Comparison of ENCODE assay signal across 15 cellular contexts in genomic region chr4:59936566-59936965, GRCh38.
DNase-seq lines count a peak whose midpoint lies in the region; ATAC-seq and TF ChIP-seq lines count a peak whose summit lies in the region.
"Had no signal": no experiment of that assay in that cellular context is flagged by ENCODE, and none has a peak within 500 bp of the region (broad histone marks: within the 10 kb centered on the region; RNA-seq: fewer than 3 reads in every experiment).

No MANE protein-coding gene starts in this region.

- DNase-seq in D341Med (ENCODE audit: low spot score) (peak; percentile 31), NCI-H1092 (lab: John Stamatoyannopoulos, UW) (peak; percentile 82), NCI-H1930 (lab: John Stamatoyannopoulos, UW) (peak; percentile 14 to 34), NCI-H748 treated with DMSO at 0.1 percent for 48 hours (lab: John Stamatoyannopoulos, UW) (peak; percentile 66), ascending aorta (ENCODE audit: low spot score in 2 of 2) (no peak), GM10248 (ENCODE audit: extremely low spot score) (no peak)
- DNase-seq: AML-193; MG63; NCI-H187; NCI-H446 treated with DMSO at 0.1 percent for 48 hours; NK-92 treated with Interleukin-12 subunit alpha and Interleukin-12 subunit beta, amount 100 ng/mL, for 24 hours; SK-N-SH had no signal

- CTCF ChIA-PET in GM10248 (lab: Yijun Ruan, JAX), result interaction anchor here (0.7 to 1.1 kb wide), 2 partner anchors 13 to 16 kb away, joined by 3 read pairs; no protein-coding TSS in a partner anchor

- TF ChIP-seq CTCF in ascending aorta (IDR thresholded peaks at IDR 0.05) (no peak), GM10248 (IDR thresholded peaks at IDR 0.05; ENCODE audit: control extremely low read depth, extremely low read depth, low read depth, missing control alignments) (no peak)

- ATAC-seq in GM18498 (IDR thresholded peaks at IDR 0.05; ENCODE audit: unreplicated experiment) (no peak), GM18519 (IDR thresholded peaks at IDR 0.05; ENCODE audit: low FRiP score, unreplicated experiment) (no peak)

- intact Hi-C loops in ascending aorta (cut with DNase I), result no loop called here

- H3K4me1 ChIP-seq in ascending aorta, result no peaks in the 10 kb centered on the region

- H3K27ac ChIP-seq in ascending aorta, result no peak overlapping the region
- H3K27ac ChIP-seq: KMS-11 had no signal

- no peak overlapping the region for H3K4me3 ChIP-seq in ascending aorta
- H3K4me3 ChIP-seq: MG63 had no signal

- H3K27me3 ChIP-seq in ascending aorta, result no peaks in the 10 kb centered on the region
- H3K27me3 ChIP-seq: MG63 had no signal

- no peaks in the 10 kb centered on the region for H3K9me3 ChIP-seq in ascending aorta
- H3K9me3 ChIP-seq: MG63, SK-N-SH had no signal

- H3K36me3 ChIP-seq in ascending aorta, result no peaks in the 10 kb centered on the region
- H3K36me3 ChIP-seq: MG63 had no signal

- POLR2A ChIA-PET in GM10248 (lab: Yijun Ruan, JAX), result no interaction called here

Comparison
In these comparisons a context has a peak if more than half of its experiments do, and no peak if none do; other contexts are left out.
1. DNase-seq: peak in D341Med (single experiment), NCI-H1092 (single experiment), NCI-H1930 (2 of 2) and NCI-H748 treated with DMSO at 0.1 percent for 48 hours (single experiment); none in ascending aorta (0 of 2) and GM10248 (single experiment).